ENCODE assay signal across 16 cellular contexts in the genomic region with DNA sequence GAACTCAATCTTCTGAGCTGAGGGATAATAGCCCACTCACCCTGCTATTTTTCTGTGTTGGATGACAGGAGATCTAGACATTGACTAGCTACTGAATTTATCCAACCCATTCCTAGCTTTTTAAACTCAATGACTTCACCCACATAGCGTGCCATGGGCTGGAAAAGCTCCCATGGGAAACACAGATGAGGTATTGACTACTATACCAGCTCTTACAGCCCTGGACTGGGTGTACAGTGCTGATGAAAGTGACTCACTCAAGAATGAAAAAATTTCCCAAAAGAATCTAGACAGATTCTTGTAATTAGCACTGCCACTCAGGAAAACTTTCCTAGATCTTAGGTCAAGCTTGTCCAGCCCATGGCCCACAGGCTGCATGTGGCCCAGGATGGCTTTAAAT.
DNase-seq lines count a peak whose midpoint lies in the region; ATAC-seq, FAIRE-seq and TF ChIP-seq lines count a peak whose summit lies in the region.
"Had no signal": no experiment of that assay in that cellular context is flagged by ENCODE, and none has a peak within 500 bp of the region (broad histone marks: within the 10 kb centered on the region; RNA-seq: fewer than 3 reads in every experiment).

No MANE protein-coding gene starts in this region.

- no peaks in the 10 kb centered on the region for H3K79me2 ChIP-seq in osteoblast (ENCODE audit: insufficient read depth, low read length)

- H3K27ac ChIP-seq in BLaER1 treated with 17β-estradiol and CSF1 and Interleukin-3, amounts not matched to agents 10 nM and 100 nM: no peak overlapping the region
- H3K27ac ChIP-seq in osteoblast (ENCODE audit: low read depth, low read length): peak overlapping the region; percentile 94
- H3K27ac ChIP-seq: colonic mucosa, left ventricle myocardium inferior, neural progenitor cell had no signal

- H3K9me3 ChIP-seq in BLaER1 treated with 17β-estradiol and CSF1 and Interleukin-3, amounts not matched to agents 10 nM and 100 nM (replicated peaks in 1 of 11): peaks cover 9 to 18% (median 11%) of the 10 kb centered on the region in 11 experiments; a peak in 16 of 22 replicates
- H3K9me3 ChIP-seq in osteoblast (ENCODE audit: low read depth, low read length): no peaks in the 10 kb centered on the region
- H3K9me3 ChIP-seq: colonic mucosa, left ventricle myocardium inferior had no signal

- H3K4me2 ChIP-seq in BLaER1 treated with 17β-estradiol and CSF1 and Interleukin-3, amounts not matched to agents 10 nM and 100 nM: peak overlapping the region in 8 of 11 experiments; percentile 7 to 48 (median 26); a peak in 11 of 22 replicates
- peak overlapping the region; percentile 51 for H3K4me2 ChIP-seq in osteoblast (ENCODE audit: insufficient read depth, low read length)
- H3K4me2 ChIP-seq: neural progenitor cell had no signal

- no peak overlapping the region for H3K4me3 ChIP-seq in BLaER1 treated with 17β-estradiol and CSF1 and Interleukin-3, amounts not matched to agents 10 nM and 100 nM
- no peak overlapping the region for H3K4me3 ChIP-seq in choroid plexus epithelial cell (ENCODE audit: low read depth, low read length)
- no peak overlapping the region for H3K4me3 ChIP-seq in osteoblast (ENCODE audit: insufficient read depth, low read length)
- H3K4me3 ChIP-seq: colonic mucosa, left ventricle myocardium inferior, neural progenitor cell had no signal

- no peak for ATAC-seq in HG03457 (IDR thresholded peaks at IDR 0.05; ENCODE audit: unreplicated experiment)

- DNase-seq in NCI-H226 (peak; percentile 92), choroid plexus epithelial cell (ENCODE audit: low read depth) (peak; percentile 63), osteoblast (ENCODE audit: insufficient read length, low spot score, missing footprints) (no peak), D721Med (ENCODE audit: insufficient read length, low spot score) (no peak), germinal center (ENCODE audit: low spot score) (no peak)
- DNase-seq in activated naive CD4-positive, alpha-beta T cell treated with anti-CD3 and anti-CD28 coated beads, Interleukin-2, amount 50 U/mL, for 16 hours: no peak
- DNase-seq: activated CD4-positive, alpha-beta memory T cell treated with anti-CD3 and anti-CD28 coated beads for 36 hours; colonic mucosa; head of caudate nucleus; left ventricle myocardium inferior; NCI-H1694 treated with DMSO at 0.1 percent for 48 hours; T-helper 2 cell had no signal

- no peak overlapping the region for H3K9ac ChIP-seq in BLaER1 treated with 17β-estradiol and CSF1 and Interleukin-3, amounts not matched to agents 10 nM and 100 nM
- H3K9ac ChIP-seq: neural progenitor cell had no signal

- no peaks in the 10 kb centered on the region for H4K20me1 ChIP-seq in BLaER1 treated with 17β-estradiol and CSF1 and Interleukin-3, amounts not matched to agents 10 nM and 100 nM
- no peaks in the 10 kb centered on the region for H4K20me1 ChIP-seq in osteoblast (ENCODE audit: insufficient read depth, low read length)

- TF ChIP-seq CTCF in choroid plexus epithelial cell (conservative IDR thresholded peaks at IDR 0.05; ENCODE audit: low read depth, low read length) (no peak), osteoblast (IDR thresholded peaks at IDR 0.05; ENCODE audit: extremely low read depth, low read depth, low read length) (no peak), D721Med (IDR thresholded peaks at IDR 0.05; ENCODE audit: insufficient read depth, missing control alignments) (no peak)

- peaks cover 6 to 15% (median 9%) of the 10 kb centered on the region in 10 experiments; a peak in 13 of 20 replicates for H3K4me1 ChIP-seq in BLaER1 treated with 17β-estradiol and CSF1 and Interleukin-3, amounts not matched to agents 10 nM and 100 nM
- peaks cover 20% of the 10 kb centered on the region for H3K4me1 ChIP-seq in osteoblast (ENCODE audit: insufficient read depth, low read length)
- H3K4me1 ChIP-seq: colonic mucosa, left ventricle myocardium inferior, neural progenitor cell had no signal

- H3K27me3 ChIP-seq in BLaER1 treated with 17β-estradiol and CSF1 and Interleukin-3, amounts not matched to agents 10 nM and 100 nM: no peaks in the 10 kb centered on the region
- H3K27me3 ChIP-seq in osteoblast (ENCODE audit: insufficient read depth, low read length): no peaks in the 10 kb centered on the region
- H3K27me3 ChIP-seq: colonic mucosa, neural progenitor cell had no signal

- H2AFZ ChIP-seq in osteoblast (ENCODE audit: low read length): no peak overlapping the region
- H2AFZ ChIP-seq: neural progenitor cell had no signal

- no peaks in the 10 kb centered on the region for H3K36me3 ChIP-seq in BLaER1 treated with 17β-estradiol and CSF1 and Interleukin-3, amounts not matched to agents 10 nM and 100 nM
- H3K36me3 ChIP-seq in osteoblast (ENCODE audit: insufficient read depth, low read length): no peaks in the 10 kb centered on the region
- H3K36me3 ChIP-seq: colonic mucosa, left ventricle myocardium inferior, neural progenitor cell had no signal

- FAIRE-seq in D721Med (lab: Jason Lieb, UNC): no peak
- FAIRE-seq: H1 had no signal

Comparison
In these comparisons a context has a peak if more than half of its experiments do, and no peak if none do; other contexts are left out.
1. DNase-seq: peak in NCI-H226 (single experiment) and choroid plexus epithelial cell (single experiment); none in osteoblast (single experiment), D721Med (single experiment), activated naive CD4-positive, alpha-beta T cell treated with anti-CD3 and anti-CD28 coated beads, Interleukin-2, amount 50 U/mL, for 16 hours (single experiment) and germinal center (single experiment).